9 cellular contexts compared by ENCODE assay signal in genomic region chr14:23299186-23299521, GRCh38. TPM values are rescaled to one million over a fixed set of nuclear protein-coding genes. Genes with fewer than 3 reads are reported as not detected.
DNase-seq lines count a peak whose midpoint lies in the region; ATAC-seq lines count a peak whose summit lies in the region.
"Had no signal": no experiment of that assay in that cellular context is flagged by ENCODE, and none has a peak within 500 bp of the region (broad histone marks: within the 10 kb centered on the region; RNA-seq: fewer than 3 reads in every experiment).

No MANE protein-coding gene starts in this region.

- peaks cover 27% of the 10 kb centered on the region for H3K4me1 Mint-ChIP-seq in T-helper 2 cell treated with Interferon-gamma antibody and Interleukin-4, amounts not matched to agents 5 μg/mL and 100 μg/mL, for 36 hours (ENCODE audit: low read depth)
- H3K4me1 Mint-ChIP-seq in activated naive CD8-positive, alpha-beta T cell treated with anti-CD3 and anti-CD28 coated beads, Interleukin-2, amount 10 ng/mL, durations not matched to agents 7 days and 5 days, result peaks cover 24% of the 10 kb centered on the region
- peaks cover 30 to 46% of the 10 kb centered on the region in 2 donors for H3K4me1 Mint-ChIP-seq in immature natural killer cell

- peaks cover 9 to 11% of the 10 kb centered on the region in 2 donors for H3K36me3 ChIP-seq in stomach smooth muscle (ENCODE audit: control insufficient read depth in 2 of 2, insufficient read depth in 2 of 2, low read length in 2 of 2)

- H3K4me1 ChIP-seq in stomach smooth muscle (ENCODE audit: control insufficient read depth, insufficient read depth, low read length), result peaks cover 27% of the 10 kb centered on the region

- no peaks in the 10 kb centered on the region for H3K9me3 Mint-ChIP-seq in T-helper 2 cell treated with Interferon-gamma antibody and Interleukin-4, amounts not matched to agents 5 μg/mL and 100 μg/mL, for 36 hours
- H3K9me3 Mint-ChIP-seq in activated naive CD8-positive, alpha-beta T cell treated with anti-CD3 and anti-CD28 coated beads, Interleukin-2, amount 10 ng/mL, durations not matched to agents 7 days and 5 days, result no peaks in the 10 kb centered on the region
- H3K9me3 Mint-ChIP-seq in immature natural killer cell, result no peaks in the 10 kb centered on the region

- H3K36me3 Mint-ChIP-seq in T-helper 2 cell treated with Interferon-gamma antibody and Interleukin-4, amounts not matched to agents 5 μg/mL and 100 μg/mL, for 36 hours (ENCODE audit: low read depth), result peaks cover 24% of the 10 kb centered on the region
- H3K36me3 Mint-ChIP-seq in activated naive CD8-positive, alpha-beta T cell treated with anti-CD3 and anti-CD28 coated beads, Interleukin-2, amount 10 ng/mL, durations not matched to agents 7 days and 5 days, result peaks cover 2% of the 10 kb centered on the region
- H3K36me3 Mint-ChIP-seq in immature natural killer cell, result peaks cover 0 to 4% (median 0%) of the 10 kb centered on the region in 3 donors

- DNase-seq in T-helper 2 cell treated with Interferon-gamma antibody and Interleukin-4, amounts not matched to agents 5 μg/mL and 100 μg/mL, for 36 hours (ENCODE audit: low spot score), result no peak
- DNase-seq in T-helper 2 cell (no peak), immature natural killer cell (no peak), HT-29 (ENCODE audit: low spot score) (no peak), RKO (ENCODE audit: low spot score) (no peak)
- no peak for DNase-seq in activated naive CD8-positive, alpha-beta T cell treated with anti-CD3 and anti-CD28 coated beads, Interleukin-2, amount 10 ng/mL, durations not matched to agents 7 days and 5 days
- DNase-seq in stimulated activated naive CD8-positive, alpha-beta T cell treated with anti-CD3 and anti-CD28 coated beads, Interleukin-15, Interleukin-2, amounts not matched to agents 100 U/mL and 50 U/mL, for 24 hours, result no peak
- DNase-seq: occipital lobe had no signal

- H3K4me3 Mint-ChIP-seq in T-helper 2 cell treated with Interferon-gamma antibody and Interleukin-4, amounts not matched to agents 5 μg/mL and 100 μg/mL, for 36 hours, result peak overlapping the region; percentile 57
- H3K4me3 Mint-ChIP-seq in activated naive CD8-positive, alpha-beta T cell treated with anti-CD3 and anti-CD28 coated beads, Interleukin-2, amount 10 ng/mL, durations not matched to agents 7 days and 5 days, result peak overlapping the region; percentile 21
- peak overlapping the region in 2 of 5 donors; percentile 40 to 51 for H3K4me3 Mint-ChIP-seq in immature natural killer cell

- POLR2A ChIA-PET in activated naive CD8-positive, alpha-beta T cell treated with anti-CD3 and anti-CD28 coated beads, Interleukin-2, amount 10 ng/mL, durations not matched to agents 7 days and 5 days (lab: Charles Lee), result interaction anchor here (6.4 kb wide), 1 partner anchor 21 kb away, joined by 182 read pairs; the partner anchor contains the start of gene PABPN1

- H3K4me3 ChIP-seq in stomach smooth muscle (ENCODE audit: low read length in 2 of 2), result no peak overlapping the region

- H3K27me3 ChIP-seq in stomach smooth muscle (ENCODE audit: control insufficient read depth in 1 of 2, insufficient read depth in 2 of 2, low read length in 2 of 2), result no peaks in the 10 kb centered on the region

- no peak for ATAC-seq in activated naive CD8-positive, alpha-beta T cell treated with anti-CD3 and anti-CD28 coated beads, Interleukin-2, amount 10 ng/mL, durations not matched to agents 7 days and 5 days (ENCODE audit: low read depth)
- no peak for ATAC-seq in stimulated activated naive CD8-positive, alpha-beta T cell treated with anti-CD3 and anti-CD28 coated beads, Interleukin-15, Interleukin-2, amounts not matched to agents 100 U/mL and 50 U/mL, for 24 hours

- H3K9me3 ChIP-seq in stomach smooth muscle (ENCODE audit: control insufficient read depth in 2 of 2, low read length in 2 of 2), result no peaks in the 10 kb centered on the region

- peak overlapping the region in 1 of 2 donors; percentile 29 for H3K9ac ChIP-seq in stomach smooth muscle (ENCODE audit: low read length in 2 of 2)

- peak overlapping the region; percentile 69 for H3K27ac ChIP-seq in stomach smooth muscle (ENCODE audit: low read length)

- no peaks in the 10 kb centered on the region for H3K27me3 Mint-ChIP-seq in T-helper 2 cell treated with Interferon-gamma antibody and Interleukin-4, amounts not matched to agents 5 μg/mL and 100 μg/mL, for 36 hours (ENCODE audit: low read depth)
- no peaks in the 10 kb centered on the region for H3K27me3 Mint-ChIP-seq in activated naive CD8-positive, alpha-beta T cell treated with anti-CD3 and anti-CD28 coated beads, Interleukin-2, amount 10 ng/mL, durations not matched to agents 7 days and 5 days
- H3K27me3 Mint-ChIP-seq in immature natural killer cell (ENCODE audit: low read depth in 3 of 3), result peaks cover 14 to 18% (median 16%) of the 10 kb centered on the region in 3 donors

- peak overlapping the region; percentile 70 for H3K27ac Mint-ChIP-seq in T-helper 2 cell treated with Interferon-gamma antibody and Interleukin-4, amounts not matched to agents 5 μg/mL and 100 μg/mL, for 36 hours
- no peak overlapping the region for H3K27ac Mint-ChIP-seq in activated naive CD8-positive, alpha-beta T cell treated with anti-CD3 and anti-CD28 coated beads, Interleukin-2, amount 10 ng/mL, durations not matched to agents 7 days and 5 days
- H3K27ac Mint-ChIP-seq in immature natural killer cell, result peak overlapping the region in 4 of 6 donors; percentile 87 to 99 (median 92)

RNA-seq across cellular contexts. Expression of gene PPP1R3E, which starts 3.5 kb away (rescaled TPM):
- 10 to 100 TPM; 50.8 to 51.7 TPM for total RNA-seq in activated naive CD8-positive, alpha-beta T cell treated with anti-CD3 and anti-CD28 coated beads, Interleukin-2, amount 10 ng/mL, durations not matched to agents 7 days and 5 days
- 1 to 10 TPM in 2 of 3 donors, not detected in 1; 1.4 to 2.0 TPM for polyA plus RNA-seq in immature natural killer cell
- 2.7 and 4.3 TPM in 2 replicates for total RNA-seq in HT-29 (2014; rRNA removed; shearing (Covaris generic))

RNA-seq across cellular contexts. Expression of gene BCL2L2, which starts 7.5 kb away (rescaled TPM):
- 1 to 10 TPM; 3.7 to 5.7 TPM for total RNA-seq in activated naive CD8-positive, alpha-beta T cell treated with anti-CD3 and anti-CD28 coated beads, Interleukin-2, amount 10 ng/mL, durations not matched to agents 7 days and 5 days
- polyA plus RNA-seq in immature natural killer cell, result 1 to 10 TPM in 1 of 3 donors, under 1 TPM in 2; 0.07 to 1.2 (median 0.69) TPM
- total RNA-seq in HT-29 (2014; rRNA removed; shearing (Covaris generic)), result 14.6 and 20.3 TPM in 2 replicates

RNA-seq across cellular contexts. Expression of gene HOMEZ, which starts 13.2 kb away (rescaled TPM):
- 10 to 100 TPM; 11.8 to 12.8 TPM for total RNA-seq in activated naive CD8-positive, alpha-beta T cell treated with anti-CD3 and anti-CD28 coated beads, Interleukin-2, amount 10 ng/mL, durations not matched to agents 7 days and 5 days
- 1 to 10 TPM; 1.2 to 4.9 (median 2.1) TPM for polyA plus RNA-seq in immature natural killer cell
- 4.3 and 7.9 TPM in 2 replicates for total RNA-seq in HT-29 (2014; rRNA removed; shearing (Covaris generic))

RNA-seq across cellular contexts. Expression of gene PABPN1, which starts 22.1 kb away (rescaled TPM):
- total RNA-seq in activated naive CD8-positive, alpha-beta T cell treated with anti-CD3 and anti-CD28 coated beads, Interleukin-2, amount 10 ng/mL, durations not matched to agents 7 days and 5 days, result 100 to 1,000 TPM; 207 to 208 TPM
- polyA plus RNA-seq in immature natural killer cell, result 100 to 1,000 TPM in 2 of 3 donors, 10 to 100 TPM in 1; 86.2 to 114 (median 113) TPM
- total RNA-seq in HT-29 (2014; rRNA removed; shearing (Covaris generic)), result 63.4 and 72.1 TPM in 2 replicates

RNA-seq across cellular contexts. Expression of gene SLC22A17, which starts 53.5 kb away (rescaled TPM):
- 1 to 10 TPM; 3.4 to 4.8 TPM for total RNA-seq in activated naive CD8-positive, alpha-beta T cell treated with anti-CD3 and anti-CD28 coated beads, Interleukin-2, amount 10 ng/mL, durations not matched to agents 7 days and 5 days
- polyA plus RNA-seq in immature natural killer cell, result under 1 TPM in 1 of 3 donors, not detected in 2; 0.18 TPM
- not detected in 2 replicates for total RNA-seq in HT-29 (2014; rRNA removed; shearing (Covaris generic))
